14 cellular contexts compared by ENCODE assay signal in genomic region chr20:50012282-50013263, GRCh38. TPM values are rescaled to one million over a fixed set of nuclear protein-coding genes. Genes with fewer than 3 reads are reported as not detected.
A peak's percentile ranks its signal among the peaks of the same experiment; 100 is the strongest.
DNase-seq lines count a peak whose midpoint lies in the region; ATAC-seq and TF ChIP-seq lines count a peak whose summit lies in the region.
"Had no signal": no experiment of that assay in that cellular context is flagged by ENCODE, and none has a peak within 500 bp of the region (broad histone marks: within the 10 kb centered on the region; RNA-seq: fewer than 3 reads in every experiment).

No MANE protein-coding gene starts in this region.

- H3K4me1 Mint-ChIP-seq in IgD-negative memory B cell (peaks cover 8 to 13% (median 12%) of the 10 kb centered on the region in 3 donors), activated B cell treated with CpG ODN at 0.5 μM for 24 hours (peaks cover 16% of the 10 kb centered on the region)
- peaks cover 5% of the 10 kb centered on the region for H3K4me1 Mint-ChIP-seq in CD8-positive, alpha-beta T cell (ENCODE audit: low read depth)

- no peaks in the 10 kb centered on the region for H3K79me2 ChIP-seq in osteoblast (ENCODE audit: insufficient read depth, low read length)

- no peaks in the 10 kb centered on the region for H3K36me3 ChIP-seq in osteoblast (ENCODE audit: insufficient read depth, low read length)
- H3K36me3 ChIP-seq in CD8-positive, alpha-beta T cell (ENCODE audit: insufficient read depth, low read length) = no peaks in the 10 kb centered on the region
- H3K36me3 ChIP-seq: spleen had no signal

- no peak for TF ChIP-seq CTCF in activated B cell treated with CpG ODN at 0.5 μM for 24 hours (IDR thresholded peaks at IDR 0.05)
- TF ChIP-seq CTCF in osteoblast (IDR thresholded peaks at IDR 0.05; ENCODE audit: extremely low read depth, low read depth, low read length) = no peak
- no peak for TF ChIP-seq CTCF in CD8-positive, alpha-beta T cell (IDR thresholded peaks at IDR 0.05)

- H4K20me1 ChIP-seq in osteoblast (ENCODE audit: insufficient read depth, low read length) = no peaks in the 10 kb centered on the region

- peak overlapping the region; percentile 2 to 80 (median 75) for H3K27ac Mint-ChIP-seq in IgD-negative memory B cell
- H3K27ac Mint-ChIP-seq in activated B cell treated with CpG ODN at 0.5 μM for 24 hours = peak overlapping the region; percentile 75
- no peak overlapping the region for H3K27ac Mint-ChIP-seq in CD8-positive, alpha-beta T cell

- H3K9me3 Mint-ChIP-seq in IgD-negative memory B cell (no peaks in the 10 kb centered on the region), activated B cell treated with CpG ODN at 0.5 μM for 24 hours (no peaks in the 10 kb centered on the region)
- no peaks in the 10 kb centered on the region for H3K9me3 Mint-ChIP-seq in CD8-positive, alpha-beta T cell
- H3K9me3 Mint-ChIP-seq: immature natural killer cell had no signal

- ATAC-seq in activated B cell treated with CpG ODN at 0.5 μM for 24 hours (ENCODE audit: low read depth) = peak; percentile 81
- ATAC-seq in GM18909 (IDR thresholded peaks at IDR 0.05; ENCODE audit: poor library complexity, unreplicated experiment) = no peak
- ATAC-seq in CD8-positive, alpha-beta T cell = no peak
- ATAC-seq: esophagus mucosa had no signal

- H3K27me3 Mint-ChIP-seq in IgD-negative memory B cell (no peaks in the 10 kb centered on the region), activated B cell treated with CpG ODN at 0.5 μM for 24 hours (peaks cover 3% of the 10 kb centered on the region)
- peaks cover 14% of the 10 kb centered on the region for H3K27me3 Mint-ChIP-seq in CD8-positive, alpha-beta T cell (ENCODE audit: low read depth)

- no peak overlapping the region for H3K27ac ChIP-seq in osteoblast (ENCODE audit: low read depth, low read length)
- H3K27ac ChIP-seq in CD8-positive, alpha-beta T cell (ENCODE audit: low read depth, low read length) = no peak overlapping the region

- H3K36me3 Mint-ChIP-seq in IgD-negative memory B cell (no peaks in the 10 kb centered on the region), activated B cell treated with CpG ODN at 0.5 μM for 24 hours (ENCODE audit: low read depth) (no peaks in the 10 kb centered on the region)
- no peaks in the 10 kb centered on the region for H3K36me3 Mint-ChIP-seq in CD8-positive, alpha-beta T cell
- H3K36me3 Mint-ChIP-seq: immature natural killer cell had no signal

- no peaks in the 10 kb centered on the region for H3K9me3 ChIP-seq in osteoblast (ENCODE audit: low read depth, low read length)
- H3K9me3 ChIP-seq in CD8-positive, alpha-beta T cell (ENCODE audit: low read length) = no peaks in the 10 kb centered on the region
- H3K9me3 ChIP-seq: spleen had no signal

- intact Hi-C loops in activated B cell treated with CpG ODN at 0.5 μM for 24 hours (cut with micrococcal nuclease) = loop anchor here (1.0 to 5.0 kb wide), 3 partner anchors 13 to 35 kb away; partner anchors contain the start of gene SNAI1
- intact Hi-C loops in CD8-positive, alpha-beta T cell (cut with DNase I, micrococcal nuclease) = no loop called here

- H3K4me2 ChIP-seq in osteoblast (ENCODE audit: insufficient read depth, low read length) = no peak overlapping the region

- H2AFZ ChIP-seq in osteoblast (ENCODE audit: low read length) = no peak overlapping the region

- H3K4me1 ChIP-seq in osteoblast (ENCODE audit: insufficient read depth, low read length) = peaks cover 5% of the 10 kb centered on the region
- peaks cover 7% of the 10 kb centered on the region for H3K4me1 ChIP-seq in CD8-positive, alpha-beta T cell (ENCODE audit: insufficient read depth, low read length)

- POLR2A ChIA-PET in activated B cell treated with CpG ODN at 0.5 μM for 24 hours (lab: Charles Lee) = interaction anchor here (0.6 to 1.5 kb wide), 5 partner anchors 13 to 153 kb away, joined by 3 to 6 read pairs (median 3); no protein-coding TSS in a partner anchor
- POLR2A ChIA-PET in CD8-positive, alpha-beta T cell (lab: Charles Lee) = no interaction called here

- peak; percentile 33 for DNase-seq in GM19240 (ENCODE audit: insufficient read length, low spot score)
- DNase-seq in activated B cell treated with CpG ODN at 0.5 μM for 24 hours = no peak
- DNase-seq in osteoblast (ENCODE audit: insufficient read length, low spot score, missing footprints) = peak; percentile 17
- no peak for DNase-seq in central memory CD4-positive, alpha-beta T cell
- DNase-seq in NCI-H510A treated with DMSO at 0.1 percent for 48 hours (lab: John Stamatoyannopoulos, UW) = no peak
- no peak for DNase-seq in CD8-positive, alpha-beta T cell
- DNase-seq: activated T-cell treated with anti-CD3 and anti-CD28 coated beads, Interleukin-2, amount 50 U/mL, for 48 hours; immature natural killer cell; NCI-H1694; spleen; T-helper 9 cell had no signal

- H3K4me3 ChIP-seq in osteoblast (ENCODE audit: insufficient read depth, low read length) = no peak overlapping the region
- H3K4me3 ChIP-seq in CD8-positive, alpha-beta T cell (ENCODE audit: low read depth, low read length) = no peak overlapping the region
- H3K4me3 ChIP-seq: spleen had no signal

- peak overlapping the region in 1 of 4 donors; percentile 63 for H3K4me3 Mint-ChIP-seq in IgD-negative memory B cell
- H3K4me3 Mint-ChIP-seq in activated B cell treated with CpG ODN at 0.5 μM for 24 hours = no peak overlapping the region
- H3K4me3 Mint-ChIP-seq in CD8-positive, alpha-beta T cell = no peak overlapping the region
- H3K4me3 Mint-ChIP-seq: immature natural killer cell had no signal

- CTCF ChIA-PET in activated B cell treated with CpG ODN at 0.5 μM for 24 hours (lab: Charles Lee) = interaction anchor here (0.8 to 2.6 kb wide), 4 partner anchors 30 to 58 kb away, joined by 3 to 11 read pairs (median 4); no protein-coding TSS in a partner anchor
- CTCF ChIA-PET in CD8-positive, alpha-beta T cell (lab: Charles Lee) = interaction anchor here (0.8 to 1.8 kb wide), 3 partner anchors 25 to 59 kb away, joined by 3 to 7 read pairs (median 4); no protein-coding TSS in a partner anchor

- H3K27me3 ChIP-seq in osteoblast (ENCODE audit: insufficient read depth, low read length) = no peaks in the 10 kb centered on the region
- no peaks in the 10 kb centered on the region for H3K27me3 ChIP-seq in CD8-positive, alpha-beta T cell (ENCODE audit: insufficient read depth, low read length)

RNA-seq across cellular contexts. Expression of gene SNAI1, which starts 29.8 kb away (rescaled TPM):
- polyA plus RNA-seq in IgD-negative memory B cell = 0.63 TPM
- 0.61 and 0.67 TPM in 2 replicates for total RNA-seq in activated B cell treated with CpG ODN at 0.5 μM for 24 hours
- total RNA-seq in osteoblast = 1.8 and 2.1 TPM in 2 replicates
- total RNA-seq in CD8-positive, alpha-beta T cell = 1 to 10 TPM; 3.0 to 3.1 TPM

Comparison
In these comparisons a context has a peak if more than half of its experiments do, and no peak if none do; other contexts are left out.
1. DNase-seq: peak in GM19240 (single experiment) and osteoblast (single experiment); none in activated B cell treated with CpG ODN at 0.5 μM for 24 hours (single experiment), central memory CD4-positive, alpha-beta T cell (single experiment), NCI-H510A treated with DMSO at 0.1 percent for 48 hours (single experiment) and CD8-positive, alpha-beta T cell (0 of 7).